ENCODE assay signal across 8 cellular contexts in genomic region chr3:98901465-98902174, GRCh38. TPM values are rescaled to one million over a fixed set of nuclear protein-coding genes. Genes with fewer than 3 reads are reported as not detected.
DNase-seq lines count a peak whose midpoint lies in the region; ATAC-seq, FAIRE-seq and TF ChIP-seq lines count a peak whose summit lies in the region.

Gene DCBLD2 (minus strand): TSS chr3:98901695. CDS start chr3:98901326, 369 bp downstream.

- CTCF ChIA-PET in activated CD4-positive, alpha-beta T cell treated with anti-CD3 and anti-CD28 coated beads for 36 hours (lab: Charles Lee), result interaction anchor here (0.8 to 1.2 kb wide), 4 partner anchors 17 to 174 kb away, joined by 3 to 7 read pairs (median 4); no protein-coding TSS in a partner anchor

- no peaks in the 10 kb centered on the region for H3K9me1 ChIP-seq in keratinocyte (ENCODE audit: control insufficient read depth, extremely low read depth, insufficient read depth, low read length)

- ATAC-seq in GM19025 (IDR thresholded peaks at IDR 0.05; ENCODE audit: low read depth, unreplicated experiment), result peak; percentile 99
- peak; percentile 99 for ATAC-seq in HG03280 (IDR thresholded peaks at IDR 0.05; ENCODE audit: unreplicated experiment)
- ATAC-seq in activated CD4-positive, alpha-beta T cell treated with anti-CD3 and anti-CD28 coated beads for 36 hours, result peak; percentile 100

- TF ChIP-seq CTCF in AG09309 (IDR thresholded peaks at IDR 0.05; ENCODE audit: control insufficient read depth, insufficient read depth, low read depth, low read length, missing control alignments), result no peak
- TF ChIP-seq CTCF in choroid plexus epithelial cell (conservative IDR thresholded peaks at IDR 0.05; ENCODE audit: low read depth, low read length), result no peak
- TF ChIP-seq CTCF in keratinocyte (optimal IDR thresholded peaks at IDR 0.05 in 1 of 3, IDR thresholded peaks at IDR 0.05 in 1 of 3, conservative IDR thresholded peaks at IDR 0.05 in 1 of 3; ENCODE audit: extremely low read depth in 1 of 3, insufficient read depth in 2 of 3, low read length in 3 of 3), result no peak

- H3K9ac ChIP-seq in keratinocyte (ENCODE audit: control insufficient read depth, extremely low read depth, insufficient read depth, low read length), result peak within 1 kb of the TSS; percentile 85

- H3K4me1 Mint-ChIP-seq in activated CD4-positive, alpha-beta T cell treated with anti-CD3 and anti-CD28 coated beads for 36 hours, result peaks cover 16% of the 10 kb centered on the region

- intact Hi-C loops in activated CD4-positive, alpha-beta T cell treated with anti-CD3 and anti-CD28 coated beads for 36 hours (cut with DNase I, micrococcal nuclease), result loop anchor here (1.0 to 5.0 kb wide), 10 partner anchors 169 to 1501 kb away; partner anchors contain the start of genes CMSS1 (in 2 of the 2), CPOX (in 1 of the 2), GABRR3 (in 1 of the 2) and LNP1 (in 1 of the 2)

- peaks cover 37% of the 10 kb centered on the region for H3K4me1 ChIP-seq in keratinocyte (ENCODE audit: control insufficient read depth, extremely low read depth, insufficient read depth, low read length)

- H3K9me3 Mint-ChIP-seq in activated CD4-positive, alpha-beta T cell treated with anti-CD3 and anti-CD28 coated beads for 36 hours (ENCODE audit: low read depth), result no peaks in the 10 kb centered on the region

- peaks cover 63% of the 10 kb centered on the region for H3K79me2 ChIP-seq in keratinocyte (ENCODE audit: control insufficient read depth, insufficient read depth, low read length)

- H3K27ac ChIP-seq in keratinocyte (ENCODE audit: control insufficient read depth, insufficient read depth, low read length), result peak within 1 kb of the TSS; percentile 81

- peak within 1 kb of the TSS; percentile 94 for H3K4me2 ChIP-seq in keratinocyte (ENCODE audit: control insufficient read depth, extremely low read depth, insufficient read depth, low read depth, low read length)

- peaks cover 0 to 8% of the 10 kb centered on the region in 2 experiments for H3K36me3 ChIP-seq in keratinocyte (ENCODE audit: control insufficient read depth in 2 of 2, extremely low read depth in 1 of 2, insufficient read depth in 2 of 2, low read length in 2 of 2)

- peak within 1 kb of the TSS; percentile 80 for H3K4me3 Mint-ChIP-seq in activated CD4-positive, alpha-beta T cell treated with anti-CD3 and anti-CD28 coated beads for 36 hours

- dilution Hi-C loops in keratinocyte (cut with MboI; ENCODE audit: extremely low pct_ligation_motif_present, low sequenced_read_pairs), result no loop called here

- no peaks in the 10 kb centered on the region for H3K36me3 Mint-ChIP-seq in activated CD4-positive, alpha-beta T cell treated with anti-CD3 and anti-CD28 coated beads for 36 hours (ENCODE audit: low read depth)

- peak within 1 kb of the TSS; percentile 63 for H2AFZ ChIP-seq in keratinocyte (ENCODE audit: control insufficient read depth, low read length)

- H3K27me3 Mint-ChIP-seq in activated CD4-positive, alpha-beta T cell treated with anti-CD3 and anti-CD28 coated beads for 36 hours, result peaks cover 5% of the 10 kb centered on the region

- no peaks in the 10 kb centered on the region for H3K9me3 ChIP-seq in keratinocyte (ENCODE audit: control insufficient read depth, low read depth, low read length)

- peak within 1 kb of the TSS; percentile 69 for H3K27ac Mint-ChIP-seq in activated CD4-positive, alpha-beta T cell treated with anti-CD3 and anti-CD28 coated beads for 36 hours

- DNase-seq in AG09309 (ENCODE audit: low read depth) (peak; percentile 98), NCI-H345 (lab: John Stamatoyannopoulos, UW) (peak; percentile 97), choroid plexus epithelial cell (ENCODE audit: low read depth) (peak; percentile 100), keratinocyte (ENCODE audit: low read depth, low spot score) (peak; percentile 76)
- peak; percentile 96 for DNase-seq in activated CD4-positive, alpha-beta T cell treated with anti-CD3 and anti-CD28 coated beads for 36 hours
- DNase-seq in stimulated activated CD4-positive, alpha-beta T cell treated with anti-CD3 and anti-CD28 coated beads, Interleukin-12 subunit alpha, Interleukin-12 subunit beta, amount 100 ng/mL, for 48 hours (ENCODE audit: low read depth in 2 of 3, low spot score in 1 of 3), result peak; percentile 88 to 91 (median 89)

- H3K4me3 ChIP-seq in AG09309 (ENCODE audit: control insufficient read depth, low read depth, low read length), result peak within 1 kb of the TSS; percentile 76
- peak within 1 kb of the TSS; percentile 94 for H3K4me3 ChIP-seq in choroid plexus epithelial cell (ENCODE audit: low read depth, low read length)
- H3K4me3 ChIP-seq in keratinocyte (ENCODE audit: control insufficient read depth in 2 of 3, extremely low read depth in 1 of 3, insufficient read depth in 2 of 3, low read depth in 1 of 3, low read length in 3 of 3), result peak within 1 kb of the TSS; percentile 87 to 99 (median 99)

- H3K27me3 ChIP-seq in keratinocyte (ENCODE audit: control insufficient read depth, extremely low read depth, insufficient read depth, low read length), result no peaks in the 10 kb centered on the region

- peaks cover 15% of the 10 kb centered on the region for H4K20me1 ChIP-seq in keratinocyte (ENCODE audit: control insufficient read depth, extremely low read depth, insufficient read depth, low read length)

- POLR2A ChIA-PET in activated CD4-positive, alpha-beta T cell treated with anti-CD3 and anti-CD28 coated beads for 36 hours (lab: Charles Lee), result interaction anchor here (0.5 to 1.4 kb wide), 7 partner anchors 48 to 1137 kb away, joined by 3 to 9 read pairs (median 4); partner anchors contain the start of genes ARL6 and CMSS1

- FAIRE-seq in keratinocyte (lab: Jason Lieb, UNC), result peak; percentile 90

RNA-seq across cellular contexts. Expression of gene DCBLD2, which starts in this region (rescaled TPM):
- 1 to 10 TPM; 1.9 to 2.5 TPM for total RNA-seq in activated CD4-positive, alpha-beta T cell treated with anti-CD3 and anti-CD28 coated beads for 36 hours
- 226 to 552 TPM (median 465 TPM) in 3 replicates for polyA plus RNA-seq in keratinocyte
- 43.5 TPM for polyA plus RNA-seq in keratinocyte (2011; ENCODE audit: low read depth)
- polyA plus RNA-seq in keratinocyte (2011; cell fraction: cytosol; rRNA removed), result 139 and 276 TPM in 2 replicates
- polyA plus RNA-seq in keratinocyte (2011; cell fraction: nucleus; rRNA removed), result 427 and 537 TPM in 2 replicates
- polyA plus RNA-seq in keratinocyte (2012; ENCODE audit: low replicate concordance), result 47.0 and 314 TPM in 2 replicates
- polyA minus RNA-seq in keratinocyte, result 309 to 761 TPM (median 397 TPM) in 3 replicates
- 419 TPM for polyA minus RNA-seq in keratinocyte (2011; cell fraction: cytosol; rRNA and poly(A)+ RNA removed)
- polyA minus RNA-seq in keratinocyte (2011; cell fraction: nucleus; rRNA and poly(A)+ RNA removed), result 805 and 1,429 TPM in 2 replicates

Comparison
In these comparisons a context has a peak if more than half of its experiments do, and no peak if none do; other contexts are left out.
1. Peak in every context shown above with its lines: DNase-seq, ATAC-seq, H3K4me3 ChIP-seq and H3K27ac ChIP-seq.